In genomic region chr3:182683335-182684257, GRCh38 we compare ENCODE assay signal across 8 cellular contexts.
DNase-seq lines count a peak whose midpoint lies in the region; ATAC-seq and TF ChIP-seq lines count a peak whose summit lies in the region.

No MANE protein-coding gene starts in this region.

- H3K4me3 ChIP-seq in AG10803 (ENCODE audit: low read length), result peak overlapping the region; percentile 60; the same call in 1 of the 2 replicates
- H3K4me3 ChIP-seq in left lung, result peak overlapping the region in 1 of 2 donors; percentile 50

- H3K36me3 ChIP-seq in left lung, result no peaks in the 10 kb centered on the region

- ATAC-seq in GM18867 (IDR thresholded peaks at IDR 0.05; ENCODE audit: unreplicated experiment), result peak; percentile 71
- peak; percentile 54 for ATAC-seq in HG03139 (IDR thresholded peaks at IDR 0.05; ENCODE audit: unreplicated experiment)
- ATAC-seq in activated CD4-positive, CD25-positive, alpha-beta regulatory T cell treated with anti-CD3 and anti-CD28 coated beads, Interleukin-2, amount 50 U/mL, for 24 hours, result peak; percentile 58 to 59
- peak; percentile 95 for ATAC-seq in left lung

- H3K27me3 ChIP-seq in left lung, result peaks cover 25 to 67% of the 10 kb centered on the region in 2 donors

- H3K9me3 ChIP-seq in left lung, result no peaks in the 10 kb centered on the region

- DNase-seq in AG10803 (ENCODE audit: low read depth) (peak; percentile 62), NCI-H2196 treated with DMSO at 0.1 percent for 48 hours (lab: John Stamatoyannopoulos, UW; ENCODE audit: unreplicated experiment) (peak; percentile 75), left lung (no peak)
- peak; percentile 47 for DNase-seq in stimulated activated CD4-positive, alpha-beta T cell treated with anti-CD3 and anti-CD28 coated beads, Interleukin-4, amount 100 ng/mL, for 1 hour

- peaks cover 0 to 18% of the 10 kb centered on the region in 2 donors for H3K4me1 ChIP-seq in left lung

- TF ChIP-seq CTCF in AG10803 (conservative IDR thresholded peaks at IDR 0.05; ENCODE audit: low read length) (peak; percentile 99), left lung (IDR thresholded peaks at IDR 0.05) (peak; percentile 77 to 82)

- intact Hi-C loops in left lung (cut with DNase I), result loop anchor here in 1 of 2 donors (5.0 kb wide), 1 partner anchor 971 kb away; the partner anchor contains the start of gene SOX2

- H3K27ac ChIP-seq in cingulate gyrus (ENCODE audit: low read depth, low read length) (peak overlapping the region; percentile 65), left lung (no peak overlapping the region)

Comparison
In these comparisons a context has a peak if more than half of its experiments do, and no peak if none do; other contexts are left out.
1. DNase-seq: peak in AG10803 (single experiment), NCI-H2196 treated with DMSO at 0.1 percent for 48 hours (single experiment) and stimulated activated CD4-positive, alpha-beta T cell treated with anti-CD3 and anti-CD28 coated beads, Interleukin-4, amount 100 ng/mL, for 1 hour (single experiment); none in left lung (0 of 2).
2. Peak in every context shown above with its lines, with median percentiles within 50 percentile points of each other: ATAC-seq.